ENCODE assay signal across 31 cellular contexts in genomic region chr1:173153503-173153902, GRCh38.
"Had no signal": no experiment of that assay in that cellular context is flagged by ENCODE, and none has a peak within 500 bp of the region (broad histone marks: within the 10 kb centered on the region; RNA-seq: fewer than 3 reads in every experiment).

No MANE protein-coding gene starts in this region.

- H3K27ac ChIP-seq: adrenal gland, body of pancreas, colonic mucosa, WERI-Rb-1 had no signal

- H3K4me3 ChIP-seq: adrenal gland, body of pancreas, colonic mucosa had no signal

- DNase-seq: activated B cell treated with CpG ODN at 0.5 μM for 24 hours; activated CD4-positive, alpha-beta memory T cell treated with anti-CD3 and anti-CD28 coated beads for 36 hours; activated CD4-positive, alpha-beta T cell treated with anti-CD3 and anti-CD28 coated beads for 48 hours; activated CD4-positive, alpha-beta T cell treated with anti-CD3 and anti-CD28 coated beads, Interleukin-2, amount 50 U/mL, for 1 hour; activated CD8-positive, alpha-beta memory T cell treated with anti-CD3 and anti-CD28 coated beads, Interleukin-2, amount 10 ng/mL, durations not matched to agents 7 days and 5 days; activated CD8-positive, alpha-beta memory T cell treated with anti-CD3 and anti-CD28 coated beads, Interleukin-2, amount 50 U/mL, for 4 hours; activated CD8-positive, alpha-beta T cell treated with anti-CD3 and anti-CD28 coated beads, Interleukin-2, amount 10 ng/mL, durations not matched to agents 7 days and 5 days; activated gamma-delta T cell; activated naive CD4-positive, alpha-beta T cell; activated naive CD4-positive, alpha-beta T cell treated with anti-CD3 and anti-CD28 coated beads, Interleukin-2, amount 10 ng/mL, durations not matched to agents 7 days and 5 days; activated T-cell treated with anti-CD3 and anti-CD28 coated beads, Interleukin-2, amount 50 U/mL, for 1 hour; activated T-cell treated with anti-CD3 and anti-CD28 coated beads, Interleukin-2, amount 50 U/mL, for 48 hours; adrenal gland; amygdala; aorta; body of pancreas; caudate nucleus; cerebellar nuclear complex; colonic mucosa; effector CD8-positive, alpha-beta T cell; endodermal cell; foreskin fibroblast; T-cell; T1000; WERI-Rb-1 had no signal

- H3K27me3 Mint-ChIP-seq: activated CD8-positive, alpha-beta memory T cell treated with anti-CD3 and anti-CD28 coated beads, Interleukin-2, amount 10 ng/mL, durations not matched to agents 7 days and 5 days; activated naive CD4-positive, alpha-beta T cell treated with anti-CD3 and anti-CD28 coated beads, Interleukin-2, amount 10 ng/mL, durations not matched to agents 7 days and 5 days had no signal

- H3K27me3 ChIP-seq: adrenal gland, body of pancreas, colonic mucosa had no signal

- H3K4me3 Mint-ChIP-seq: activated B cell treated with CpG ODN at 0.5 μM for 24 hours; activated CD4-positive, alpha-beta memory T cell treated with anti-CD3 and anti-CD28 coated beads for 36 hours; activated CD8-positive, alpha-beta memory T cell treated with anti-CD3 and anti-CD28 coated beads, Interleukin-2, amount 10 ng/mL, durations not matched to agents 7 days and 5 days; activated CD8-positive, alpha-beta T cell treated with anti-CD3 and anti-CD28 coated beads, Interleukin-2, amount 10 ng/mL, durations not matched to agents 7 days and 5 days; activated naive CD4-positive, alpha-beta T cell treated with anti-CD3 and anti-CD28 coated beads, Interleukin-2, amount 10 ng/mL, durations not matched to agents 7 days and 5 days; activated T-helper 1 cell treated with anti-CD3 and anti-CD28 coated beads, Interleukin-12 subunit alpha, Interleukin-12 subunit beta, Interleukin-2, Interleukin-4 antibody, amounts not matched to agents 30 ng/mL and 10 ng/mL and 1 ng/mL, durations not matched to agents 14 hours and 24 hours and 36 hours; endodermal cell; T-cell; T-helper 1 cell treated with Interleukin-12 subunit alpha and Interleukin-12 subunit beta and Interleukin-4 antibody, amounts not matched to agents 30 μg/mL and 1 μg/mL, for 36 hours; T-helper 2 cell treated with Interferon-gamma antibody and Interleukin-4, amounts not matched to agents 5 μg/mL and 100 μg/mL, for 36 hours had no signal

- H3K4me1 Mint-ChIP-seq: activated B cell treated with CpG ODN at 0.5 μM for 24 hours, endodermal cell had no signal

- ATAC-seq: activated CD4-positive, CD25-positive, alpha-beta regulatory T cell treated with anti-CD3 and anti-CD28 coated beads, Interleukin-2, amount 50 U/mL, for 24 hours; activated CD8-positive, alpha-beta memory T cell treated with anti-CD3 and anti-CD28 coated beads, Interleukin-2, amount 10 ng/mL, durations not matched to agents 7 days and 5 days; activated CD8-positive, alpha-beta T cell treated with anti-CD3 and anti-CD28 coated beads, Interleukin-2, amount 10 ng/mL, durations not matched to agents 7 days and 5 days; activated naive CD4-positive, alpha-beta T cell treated with anti-CD3 and anti-CD28 coated beads, Interleukin-2, amount 50 U/mL, for 72 hours; body of pancreas; esophagus mucosa; T-cell had no signal

- H3K4me1 ChIP-seq: adrenal gland, body of pancreas, colonic mucosa had no signal

- H3K9me3 ChIP-seq: adrenal gland, body of pancreas, colonic mucosa had no signal

- H3K36me3 Mint-ChIP-seq: activated naive CD4-positive, alpha-beta T cell treated with anti-CD3 and anti-CD28 coated beads, Interleukin-2, amount 10 ng/mL, durations not matched to agents 7 days and 5 days had no signal

- H3K36me3 ChIP-seq: adrenal gland, colonic mucosa, WERI-Rb-1 had no signal

- H3K27ac Mint-ChIP-seq: activated B cell treated with CpG ODN at 0.5 μM for 24 hours; activated CD4-positive, alpha-beta memory T cell treated with anti-CD3 and anti-CD28 coated beads for 36 hours; activated CD8-positive, alpha-beta memory T cell treated with anti-CD3 and anti-CD28 coated beads, Interleukin-2, amount 10 ng/mL, durations not matched to agents 7 days and 5 days; activated CD8-positive, alpha-beta T cell treated with anti-CD3 and anti-CD28 coated beads, Interleukin-2, amount 10 ng/mL, durations not matched to agents 7 days and 5 days; activated naive CD4-positive, alpha-beta T cell treated with anti-CD3 and anti-CD28 coated beads, Interleukin-2, amount 10 ng/mL, durations not matched to agents 7 days and 5 days; activated T-helper 1 cell treated with anti-CD3 and anti-CD28 coated beads, Interleukin-12 subunit alpha, Interleukin-12 subunit beta, Interleukin-2, Interleukin-4 antibody, amounts not matched to agents 30 ng/mL and 10 ng/mL and 1 ng/mL, durations not matched to agents 14 hours and 24 hours and 36 hours; endodermal cell; T-helper 1 cell treated with Interleukin-12 subunit alpha and Interleukin-12 subunit beta and Interleukin-4 antibody, amounts not matched to agents 30 μg/mL and 1 μg/mL, for 36 hours; T-helper 2 cell treated with Interferon-gamma antibody and Interleukin-4, amounts not matched to agents 5 μg/mL and 100 μg/mL, for 36 hours had no signal
